In the genomic region with DNA sequence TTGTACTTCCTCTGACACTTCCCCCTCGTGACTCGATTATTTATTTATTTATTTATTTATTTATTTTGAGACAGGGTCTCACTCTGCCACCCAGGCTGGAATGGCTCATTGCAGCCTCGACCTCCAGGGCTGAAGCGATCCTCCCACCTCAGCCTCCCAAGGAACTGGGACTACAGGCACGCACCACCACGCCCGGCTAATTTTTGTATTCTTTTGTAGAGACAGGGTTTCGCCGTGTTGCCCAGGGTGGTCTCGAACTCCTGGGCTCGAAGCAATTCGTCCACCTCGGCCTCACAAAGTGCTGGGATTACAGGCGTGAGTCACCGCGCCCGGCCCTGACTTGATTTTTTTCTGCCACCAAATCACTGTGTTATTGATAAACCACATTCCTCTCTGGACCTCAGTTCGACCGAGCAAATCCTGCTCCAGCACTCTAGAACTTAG, we compare ENCODE assay signal across 8 cellular contexts. TPM values are rescaled to one million over a fixed set of nuclear protein-coding genes. Genes with fewer than 3 reads are reported as not detected.
DNase-seq lines count a peak whose midpoint lies in the region; ATAC-seq and TF ChIP-seq lines count a peak whose summit lies in the region.

No MANE protein-coding gene starts in this region.

- peaks cover 0 to 39% (median 0%) of the 10 kb centered on the region in 3 donors for H3K36me3 ChIP-seq in Peyer's patch
- H3K36me3 ChIP-seq in fibroblast of lung (ENCODE audit: control insufficient read depth, insufficient read depth, low read length), result peaks cover 26% of the 10 kb centered on the region
- H3K36me3 ChIP-seq in gastrocnemius medialis, result peaks cover 4 to 33% of the 10 kb centered on the region in 2 donors

- no peak overlapping the region for H2AFZ ChIP-seq in fibroblast of lung (ENCODE audit: low read length)

- peak overlapping the region; percentile 62 to 92 (median 90) for H3K27ac ChIP-seq in Peyer's patch
- peak overlapping the region; percentile 88 for H3K27ac ChIP-seq in fibroblast of lung (ENCODE audit: insufficient read depth, low read length)
- H3K27ac ChIP-seq in gastrocnemius medialis, result peak overlapping the region; percentile 86 to 90 (median 88)

- H3K27me3 ChIP-seq in Peyer's patch (no peaks in the 10 kb centered on the region), fibroblast of lung (ENCODE audit: control insufficient read depth, insufficient read depth, low read length) (no peaks in the 10 kb centered on the region), gastrocnemius medialis (peaks cover 2 to 17% (median 11%) of the 10 kb centered on the region in 3 donors)

- peak in 1 of 2 donors; percentile 44 for TF ChIP-seq POLR2A in Peyer's patch (IDR thresholded peaks at IDR 0.05)
- no peak for TF ChIP-seq POLR2A in gastrocnemius medialis (IDR thresholded peaks at IDR 0.05)

- intact Hi-C loops in gastrocnemius medialis (cut with DNase I; ENCODE audit: low total_unique reads) (loop anchor here (2.0 kb wide), 1 partner anchor 74 kb away; a partner anchor contains a TSS), sciatic nerve (cut with DNase I) (no loop called here)

- H4K20me1 ChIP-seq in fibroblast of lung (ENCODE audit: control insufficient read depth, extremely low read depth, insufficient read depth, low read length), result no peaks in the 10 kb centered on the region

- no peaks in the 10 kb centered on the region for H3K9me3 ChIP-seq in Peyer's patch
- H3K9me3 ChIP-seq in fibroblast of lung (ENCODE audit: control insufficient read depth, insufficient read depth, low read depth, low read length), result no peaks in the 10 kb centered on the region
- no peaks in the 10 kb centered on the region for H3K9me3 ChIP-seq in gastrocnemius medialis

- in situ Hi-C loops in gastrocnemius medialis (cut with MboI; ENCODE audit: low sequenced_read_pairs in 4 of 4), result no loop called here

- H3K4me1 ChIP-seq in Peyer's patch (peaks cover 9 to 38% (median 21%) of the 10 kb centered on the region in 4 donors), fibroblast of lung (ENCODE audit: control insufficient read depth, extremely low read depth, insufficient read depth, low read length) (peaks cover 10% of the 10 kb centered on the region), gastrocnemius medialis (peaks cover 31 to 33% of the 10 kb centered on the region in 2 donors)

- ATAC-seq in GM18517 (IDR thresholded peaks at IDR 0.05; ENCODE audit: unreplicated experiment), result peak; percentile 11
- ATAC-seq in gastrocnemius medialis, result no peak
- ATAC-seq in sciatic nerve, result no peak

- H3K79me2 ChIP-seq in fibroblast of lung (ENCODE audit: control insufficient read depth, insufficient read depth, low read length), result peaks cover 60% of the 10 kb centered on the region

- H3K4me3 ChIP-seq in Peyer's patch, result peak overlapping the region; percentile 52 to 96 (median 78)
- peak overlapping the region; percentile 2 to 89 (median 44) for H3K4me3 ChIP-seq in fibroblast of lung (replicated peaks in 1 of 4; ENCODE audit: control extremely low read depth in 1 of 4, insufficient read depth in 1 of 4, low read depth in 3 of 4, low read length in 4 of 4)
- peak overlapping the region; percentile 77 to 98 (median 88) for H3K4me3 ChIP-seq in gastrocnemius medialis

- H3K9ac ChIP-seq in fibroblast of lung (ENCODE audit: insufficient read depth, low read length), result peak overlapping the region; percentile 32

- TF ChIP-seq CTCF in Peyer's patch (IDR thresholded peaks at IDR 0.05), result no peak
- TF ChIP-seq CTCF in fibroblast of lung (conservative IDR thresholded peaks at IDR 0.05 in 1 of 2, IDR thresholded peaks at IDR 0.05 in 1 of 2; ENCODE audit: low read depth in 1 of 2, low read length in 2 of 2), result no peak
- TF ChIP-seq CTCF in gastrocnemius medialis (IDR thresholded peaks at IDR 0.05 in 4 of 5, conservative IDR thresholded peaks at IDR 0.05 in 1 of 5), result no peak

- peak overlapping the region; percentile 80 for H3K4me2 ChIP-seq in fibroblast of lung (ENCODE audit: extremely low read depth, insufficient read depth, low read length)

- DNase-seq in Peyer's patch (no peak), fibroblast of lung (ENCODE audit: low read depth in 2 of 2) (no peak), gastrocnemius medialis (no peak), sciatic nerve (ENCODE audit: low spot score) (no peak), DMS79 treated with DMSO at 0.1 percent for 48 hours (lab: John Stamatoyannopoulos, UW) (no peak)
- no peak for DNase-seq in stimulated activated CD4-positive, alpha-beta T cell treated with anti-CD3 and anti-CD28 coated beads, Interleukin-2, amount 100 ng/mL, for 48 hours
- no peak for DNase-seq in stimulated activated CD8-positive, alpha-beta memory T cell treated with anti-CD3 and anti-CD28 coated beads, Interleukin-4, amount 100 ng/mL, for 48 hours

RNA-seq across cellular contexts. Expression of a gene that starts 0.8 kb away (rescaled TPM):
- total RNA-seq in Peyer's patch (100 to 1,000 TPM; 214 to 675 (median 268) TPM), fibroblast of lung (519 and 881 TPM in 2 replicates), gastrocnemius medialis (100 to 1,000 TPM; 434 to 647 (median 533) TPM), sciatic nerve (1,089 TPM)
- polyA plus RNA-seq in fibroblast of lung, result 1,041 and 1,196 TPM in 2 replicates
- 1,359 and 1,543 TPM in 2 replicates for polyA plus RNA-seq in fibroblast of lung (2012)
- 77.8 and 117 TPM in 2 replicates for polyA minus RNA-seq in fibroblast of lung (ENCODE audit: low replicate concordance)

RNA-seq across cellular contexts. Expression of a gene that starts 1.3 kb away (rescaled TPM):
- 10 to 100 TPM; 14.5 to 69.3 (median 30.2) TPM for total RNA-seq in Peyer's patch
- 159 and 174 TPM in 2 replicates for total RNA-seq in fibroblast of lung
- 287 and 338 TPM in 2 replicates for polyA plus RNA-seq in fibroblast of lung
- 210 and 269 TPM in 2 replicates for polyA plus RNA-seq in fibroblast of lung (2012)
- 474 and 535 TPM in 2 replicates for polyA minus RNA-seq in fibroblast of lung (ENCODE audit: low replicate concordance)
- 10 to 100 TPM; 14.9 to 53.3 (median 32.7) TPM for total RNA-seq in gastrocnemius medialis
- 81.3 TPM for total RNA-seq in sciatic nerve

RNA-seq across cellular contexts. Expression of a gene that starts 7.0 kb away (rescaled TPM):
- total RNA-seq in Peyer's patch, result 1 to 10 TPM; 3.3 to 9.1 (median 5.8) TPM
- 4.1 and 6.6 TPM in 2 replicates for total RNA-seq in fibroblast of lung
- polyA plus RNA-seq in fibroblast of lung, result 10.8 and 11.5 TPM in 2 replicates
- 9.7 and 11.9 TPM in 2 replicates for polyA plus RNA-seq in fibroblast of lung (2012)
- 19.7 and 27.4 TPM in 2 replicates for polyA minus RNA-seq in fibroblast of lung (ENCODE audit: low replicate concordance)
- under 1 TPM in 3 of 4 donors, not detected in 1; 0.46 to 0.82 (median 0.75) TPM for total RNA-seq in gastrocnemius medialis
- total RNA-seq in sciatic nerve, result 3.1 TPM

RNA-seq across cellular contexts. Expression of a gene that starts 7.3 kb away (rescaled TPM):
- total RNA-seq in Peyer's patch, result 1 to 10 TPM in 3 of 4 donors, not detected in 1; 1.7 to 3.5 (median 3.1) TPM
- total RNA-seq in fibroblast of lung, result 2.3 and 2.6 TPM in 2 replicates
- polyA plus RNA-seq in fibroblast of lung, result 0.85 and 0.93 TPM in 2 replicates
- polyA plus RNA-seq in fibroblast of lung (2012), result 0.80 and 1.0 TPM in 2 replicates
- polyA minus RNA-seq in fibroblast of lung (ENCODE audit: low replicate concordance), result 0.55 TPM in 1 of 2 replicates, not detected in the other
- total RNA-seq in gastrocnemius medialis, result 1 to 10 TPM in 1 of 4 donors, under 1 TPM in 2, not detected in 1; 0.42 to 1.6 (median 0.49) TPM
- total RNA-seq in sciatic nerve, result 7.6 TPM

RNA-seq across cellular contexts. Expression of a gene that starts 9.6 kb away (rescaled TPM):
- total RNA-seq in Peyer's patch (10 to 100 TPM in 2 of 4 donors, 1 to 10 TPM in 2; 7.4 to 89.1 (median 14.0) TPM), fibroblast of lung (2.8 TPM in 2 replicates), gastrocnemius medialis (1 to 10 TPM; 1.3 to 8.1 (median 1.9) TPM), sciatic nerve (3.4 TPM)
- polyA plus RNA-seq in fibroblast of lung, result 3.0 and 3.8 TPM in 2 replicates
- 2.0 and 2.2 TPM in 2 replicates for polyA plus RNA-seq in fibroblast of lung (2012)
- polyA minus RNA-seq in fibroblast of lung (ENCODE audit: low replicate concordance), result 3.4 and 8.3 TPM in 2 replicates
